Comparison of ENCODE assay signal across 8 cellular contexts in the genomic region with DNA sequence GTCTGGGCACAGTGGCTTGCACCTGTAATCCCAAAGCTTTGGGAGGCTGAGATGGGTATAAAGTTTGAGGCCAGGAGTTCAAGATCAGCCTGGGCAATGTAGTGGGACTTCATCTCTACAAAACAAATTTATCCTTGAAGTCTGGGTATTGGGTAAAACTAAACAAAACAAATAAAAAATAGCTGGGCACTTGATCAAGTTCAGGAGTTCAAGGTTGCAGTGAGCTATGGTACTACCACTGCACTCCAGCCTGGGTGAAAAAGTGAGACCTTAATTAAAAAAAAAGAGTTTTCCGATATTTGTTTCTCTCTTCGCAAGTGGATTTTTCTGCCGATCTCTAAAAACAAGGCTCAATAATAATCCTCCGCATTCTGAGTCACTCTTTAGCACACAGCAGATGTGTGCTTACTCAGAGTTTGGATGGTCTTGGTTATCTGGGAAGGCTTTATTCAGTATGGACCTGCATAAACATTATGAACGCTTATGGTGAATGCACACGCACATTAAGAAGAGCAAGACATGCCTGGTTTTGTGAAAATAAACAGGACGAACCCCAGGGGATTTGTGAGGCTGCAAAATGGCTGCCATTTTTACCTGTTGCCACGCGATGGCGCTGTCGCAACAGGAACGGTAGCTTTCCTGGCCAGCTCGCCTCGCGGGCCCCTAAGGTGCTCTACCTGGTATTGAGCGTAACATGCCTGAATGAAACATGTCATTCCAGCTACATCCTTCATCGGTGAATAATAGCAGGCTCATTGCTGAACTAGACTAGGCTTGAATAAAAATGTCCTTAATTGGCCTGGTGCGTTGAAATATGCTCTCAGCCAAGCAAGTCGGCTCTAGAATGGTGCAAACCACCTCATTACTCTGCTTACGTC. TPM values are rescaled to one million over a fixed set of nuclear protein-coding genes. Genes with fewer than 3 reads are reported as not detected.
DNase-seq lines count a peak whose midpoint lies in the region; ATAC-seq, FAIRE-seq and TF ChIP-seq lines count a peak whose summit lies in the region.

No MANE protein-coding gene starts in this region.

- no peaks in the 10 kb centered on the region for H3K9me3 Mint-ChIP-seq in osteocyte (ENCODE audit: unreplicated experiment)

- H3K36me3 ChIP-seq in DND-41 (ENCODE audit: insufficient read depth, low read length) (no peaks in the 10 kb centered on the region), Peyer's patch (no peaks in the 10 kb centered on the region)

- TF ChIP-seq POLR2A in Peyer's patch (IDR thresholded peaks at IDR 0.05) = no peak

- peaks cover 3% of the 10 kb centered on the region for H3K27me3 ChIP-seq in DND-41 (ENCODE audit: insufficient read depth, low read length, poor library complexity)
- no peaks in the 10 kb centered on the region for H3K27me3 ChIP-seq in Peyer's patch

- H3K9me3 ChIP-seq in DND-41 (ENCODE audit: insufficient read depth, low read length, severe bottlenecking) (no peaks in the 10 kb centered on the region), Peyer's patch (no peaks in the 10 kb centered on the region)

- H3K36me3 Mint-ChIP-seq in osteocyte (ENCODE audit: unreplicated experiment) = no peaks in the 10 kb centered on the region

- H3K4me3 ChIP-seq in DND-41 (ENCODE audit: low read depth in 1 of 2, low read length in 2 of 2) = no peak overlapping the region
- peak overlapping the region in 1 of 4 donors; percentile 25 for H3K4me3 ChIP-seq in Peyer's patch
- peak overlapping the region in 1 of 2 donors; percentile 1 for H3K4me3 ChIP-seq in foreskin fibroblast (ENCODE audit: low read depth in 1 of 2, low read length in 2 of 2)

- H2AFZ ChIP-seq in DND-41 (ENCODE audit: low read depth, low read length) = no peak overlapping the region

- no peak overlapping the region for H3K9ac ChIP-seq in DND-41 (ENCODE audit: low read depth, low read length)

- H3K27ac ChIP-seq in DND-41 (ENCODE audit: low read length) (no peak overlapping the region), Peyer's patch (no peak overlapping the region)

- H4K20me1 ChIP-seq in DND-41 (ENCODE audit: insufficient read depth, low read length) = no peaks in the 10 kb centered on the region

- H3K79me2 ChIP-seq in DND-41 (ENCODE audit: insufficient read depth, low read length) = no peaks in the 10 kb centered on the region

- H3K4me3 Mint-ChIP-seq in osteocyte (ENCODE audit: unreplicated experiment) = peak overlapping the region; percentile 10

- H3K4me1 ChIP-seq in DND-41 (ENCODE audit: insufficient read depth, low read length) = no peaks in the 10 kb centered on the region
- no peaks in the 10 kb centered on the region for H3K4me1 ChIP-seq in Peyer's patch

- peak; percentile 79 for ATAC-seq in DND-41 (ENCODE audit: insufficient read depth, low read depth)
- ATAC-seq in GM21515 (IDR thresholded peaks at IDR 0.05; ENCODE audit: unreplicated experiment) = peak; percentile 94

- no peak overlapping the region for H3K4me2 ChIP-seq in DND-41 (ENCODE audit: insufficient read depth, low read length)

- TF ChIP-seq CTCF in DND-41 (IDR thresholded peaks at IDR 0.05; ENCODE audit: borderline replicate concordance, extremely low read depth, low read length, poor library complexity, severe bottlenecking) (peak; percentile 90), Peyer's patch (IDR thresholded peaks at IDR 0.05) (peak; percentile 24 to 85 (median 74)), foreskin fibroblast (IDR thresholded peaks at IDR 0.05; ENCODE audit: low read depth, low read length) (peak; percentile 87), osteocyte (IDR thresholded peaks at IDR 0.05) (peak; percentile 98)

- H3K4me1 Mint-ChIP-seq in osteocyte (ENCODE audit: unreplicated experiment) = peaks cover 7% of the 10 kb centered on the region

- FAIRE-seq in urothelium cell line (lab: Jason Lieb, UNC) = peak; percentile 86

- H3K27me3 Mint-ChIP-seq in osteocyte (ENCODE audit: unreplicated experiment) = peaks cover 63% of the 10 kb centered on the region

- DNase-seq in DND-41 = peak; percentile 49
- peak; percentile 13 for DNase-seq in KG1 (lab: John Stamatoyannopoulos, UW)
- peak; percentile 31 to 78 (median 52) for DNase-seq in Peyer's patch
- DNase-seq in activated T-helper 9 cell treated with anti-CD3 and anti-CD28 coated beads, Interleukin-2, amount 50 U/mL, for 16 hours (ENCODE audit: low read depth) = peak; percentile 8
- peak; percentile 14 to 72 for DNase-seq in foreskin fibroblast
- no peak for DNase-seq in osteocyte (ENCODE audit: extremely low spot score, unreplicated experiment)
- peak; percentile 77 for DNase-seq in urothelium cell line (ENCODE audit: low spot score)

- no peak overlapping the region for H3K27ac Mint-ChIP-seq in osteocyte (ENCODE audit: unreplicated experiment)

RNA-seq across cellular contexts. Expression of a gene that starts 6.0 kb away (rescaled TPM):
- total RNA-seq in Peyer's patch (not detected), osteocyte (not detected in 2 replicates)
